14 cellular contexts compared by ENCODE assay signal in genomic region chr10:60846173-60846572, GRCh38.
DNase-seq lines count a peak whose midpoint lies in the region; ATAC-seq and TF ChIP-seq lines count a peak whose summit lies in the region.
"Had no signal": no experiment of that assay in that cellular context is flagged by ENCODE, and none has a peak within 500 bp of the region (broad histone marks: within the 10 kb centered on the region; RNA-seq: fewer than 3 reads in every experiment).

No MANE protein-coding gene starts in this region.

- H3K36me3 Mint-ChIP-seq in HFFc6 (ENCODE audit: low read depth): no peaks in the 10 kb centered on the region
- H3K36me3 Mint-ChIP-seq in activated naive CD8-positive, alpha-beta T cell treated with anti-CD3 and anti-CD28 coated beads, Interleukin-2, amount 50 U/mL, for 24 hours (ENCODE audit: low read depth): no peaks in the 10 kb centered on the region

- H3K9me3 Mint-ChIP-seq in HFFc6: no peaks in the 10 kb centered on the region
- H3K9me3 Mint-ChIP-seq in activated naive CD8-positive, alpha-beta T cell treated with anti-CD3 and anti-CD28 coated beads, Interleukin-2, amount 50 U/mL, for 24 hours: no peaks in the 10 kb centered on the region

- H3K9me3 ChIP-seq in A673 (ENCODE audit: low read depth, low read length, poor library complexity, severe bottlenecking) (no peaks in the 10 kb centered on the region), adipocyte (ENCODE audit: control insufficient read depth, low read length) (no peaks in the 10 kb centered on the region), colonic mucosa (no peaks in the 10 kb centered on the region)
- H3K9me3 ChIP-seq: thyroid gland had no signal

- intact Hi-C loops in A673 (cut with micrococcal nuclease; ENCODE audit: unreplicated experiment) (no loop called here), colonic mucosa (cut with DNase I) (no loop called here)

- CTCF ChIA-PET in A673 (lab: Charles Lee): interaction anchor here (0.6 kb wide), 1 partner anchor 18 kb away, joined by 4 read pairs; no protein-coding TSS in a partner anchor

- BruUV-seq in A673 (replicated peaks; lab: Mats Ljungman, UMichigan): no TSS peak

- H3K27me3 ChIP-seq in A673 (replicated peaks; ENCODE audit: insufficient read depth, low read depth, low read length, poor library complexity) (no peaks in the 10 kb centered on the region), adipocyte (replicated peaks; ENCODE audit: control insufficient read depth, insufficient read depth, low read length) (no peaks in the 10 kb centered on the region), colonic mucosa (no peaks in the 10 kb centered on the region)
- H3K27me3 ChIP-seq: thyroid gland had no signal

- peak overlapping the region; percentile 37; the same call in 1 of the 2 replicates for H3K27ac Mint-ChIP-seq in HFFc6
- H3K27ac Mint-ChIP-seq in activated naive CD8-positive, alpha-beta T cell treated with anti-CD3 and anti-CD28 coated beads, Interleukin-2, amount 50 U/mL, for 24 hours: no peak overlapping the region

- POLR2A ChIA-PET in A673 (lab: Charles Lee; ENCODE audit: low non-redundant PET): no interaction called here

- H3K4me1 Mint-ChIP-seq in HFFc6 (ENCODE audit: low read depth): peaks cover 25% of the 10 kb centered on the region
- H3K4me1 Mint-ChIP-seq in activated naive CD8-positive, alpha-beta T cell treated with anti-CD3 and anti-CD28 coated beads, Interleukin-2, amount 50 U/mL, for 24 hours: no peaks in the 10 kb centered on the region

- no peak overlapping the region for H3K4me3 Mint-ChIP-seq in HFFc6
- no peak overlapping the region for H3K4me3 Mint-ChIP-seq in activated naive CD8-positive, alpha-beta T cell treated with anti-CD3 and anti-CD28 coated beads, Interleukin-2, amount 50 U/mL, for 24 hours

- H3K4me1 ChIP-seq in A673 (ENCODE audit: insufficient read depth, low read length, poor library complexity, severe bottlenecking) (peaks cover 8% of the 10 kb centered on the region), adipocyte (ENCODE audit: control insufficient read depth, insufficient read depth, low read length) (peaks cover 9% of the 10 kb centered on the region), colonic mucosa (no peaks in the 10 kb centered on the region)

- H3K4me3 ChIP-seq in A673 (ENCODE audit: low read depth, low read length, poor library complexity, severe bottlenecking) (no peak overlapping the region), adipocyte (ENCODE audit: low read length) (no peak overlapping the region), colonic mucosa (no peak overlapping the region)
- H3K4me3 ChIP-seq: thyroid gland had no signal

- peak overlapping the region; percentile 22 for H3K27ac ChIP-seq in A673 (ENCODE audit: low read depth, low read length, poor library complexity, severe bottlenecking)
- H3K27ac ChIP-seq in colonic mucosa: no peak overlapping the region
- H3K27ac ChIP-seq: C4-2B, HL-60, thyroid gland had no signal

- DNase-seq in A673 (ENCODE audit: low spot score) (peak; percentile 89), HFFc6 (peak; percentile 35), adipocyte (ENCODE audit: low read depth) (peak; percentile 38), globus pallidus (ENCODE audit: low spot score) (peak; percentile 14), colonic mucosa (no peak)
- no peak for DNase-seq in activated naive CD8-positive, alpha-beta T cell treated with anti-CD3 and anti-CD28 coated beads, Interleukin-2, amount 50 U/mL, for 24 hours
- DNase-seq: activated CD4-positive, alpha-beta T cell treated with anti-CD3 and anti-CD28 coated beads for 1 hour; effector CD8-positive, alpha-beta T cell; RPMI8226; thyroid gland had no signal

- no peak overlapping the region for H3K9ac ChIP-seq in adipocyte (ENCODE audit: low read length)
- no peak overlapping the region for H3K9ac ChIP-seq in colonic mucosa (ENCODE audit: low read depth in 2 of 2, low read length in 2 of 2)

- peak; percentile 29; the same call in 1 of the 2 replicates for TF ChIP-seq CTCF in A673 (conservative IDR thresholded peaks at IDR 0.05; ENCODE audit: low read depth, low read length)
- TF ChIP-seq CTCF in HFFc6 (IDR thresholded peaks at IDR 0.05): peak; percentile 33; the same call in 1 of the 2 replicates
- no peak for TF ChIP-seq CTCF in colonic mucosa (IDR thresholded peaks at IDR 0.05)

- no peak for ATAC-seq in HG03342 (IDR thresholded peaks at IDR 0.05; ENCODE audit: unreplicated experiment)
- no peak for ATAC-seq in GM19351 (IDR thresholded peaks at IDR 0.05; ENCODE audit: unreplicated experiment)
- no peak for ATAC-seq in activated naive CD8-positive, alpha-beta T cell treated with anti-CD3 and anti-CD28 coated beads, Interleukin-2, amount 50 U/mL, for 24 hours

- H3K36me3 ChIP-seq in A673 (ENCODE audit: insufficient read depth, low read length, poor library complexity, severe bottlenecking) (no peaks in the 10 kb centered on the region), adipocyte (ENCODE audit: control insufficient read depth, insufficient read depth, low read length, severe bottlenecking) (no peaks in the 10 kb centered on the region), colonic mucosa (no peaks in the 10 kb centered on the region)
- H3K36me3 ChIP-seq: thyroid gland had no signal

- H3K27me3 Mint-ChIP-seq in HFFc6 (ENCODE audit: insufficient read depth): no peaks in the 10 kb centered on the region; the same call in 1 of the 2 replicates
- no peaks in the 10 kb centered on the region for H3K27me3 Mint-ChIP-seq in activated naive CD8-positive, alpha-beta T cell treated with anti-CD3 and anti-CD28 coated beads, Interleukin-2, amount 50 U/mL, for 24 hours

Comparison
In these comparisons a context has a peak if more than half of its experiments do, and no peak if none do; other contexts are left out.
1. DNase-seq: peak in A673 (single experiment), HFFc6 (single experiment), adipocyte (single experiment) and globus pallidus (single experiment); none in activated naive CD8-positive, alpha-beta T cell treated with anti-CD3 and anti-CD28 coated beads, Interleukin-2, amount 50 U/mL, for 24 hours (single experiment) and colonic mucosa (single experiment).